Comparison of ENCODE assay signal across 8 cellular contexts in genomic region chr19:54189020-54189667, GRCh38. TPM values are rescaled to one million over a fixed set of nuclear protein-coding genes. Genes with fewer than 3 reads are reported as not detected.
A peak's percentile ranks its signal among the peaks of the same experiment; 100 is the strongest.
DNase-seq lines count a peak whose midpoint lies in the region; ATAC-seq, FAIRE-seq and TF ChIP-seq lines count a peak whose summit lies in the region.

MBOAT7 (minus strand) TSS chr19:54189580; CDS start chr19:54188508, 1,072 bp downstream.

- TF ChIP-seq CTCF in WTC11 (IDR thresholded peaks at IDR 0.05), result no peak

- no peaks in the 10 kb centered on the region for H3K9me3 Mint-ChIP-seq in WTC11

- peak; percentile 88 for DNase-seq in COR-L47 (lab: John Stamatoyannopoulos, UW)
- DNase-seq in GM19238 (ENCODE audit: insufficient read length, low spot score), result peak; percentile 82
- DNase-seq in WTC11 (ENCODE audit: low spot score), result no peak
- no peak for DNase-seq in frontal cortex (ENCODE audit: low spot score in 2 of 2)
- DNase-seq in posterior vena cava (ENCODE audit: low spot score), result no peak
- DNase-seq in epidermal melanocyte (ENCODE audit: insufficient read length, low spot score), result no peak
- no peak for DNase-seq in CD1c-positive myeloid dendritic cell (ENCODE audit: extremely low spot score)

- H3K36me3 Mint-ChIP-seq in WTC11, result peaks cover 38% of the 10 kb centered on the region

- H3K27me3 Mint-ChIP-seq in WTC11 (ENCODE audit: low read depth), result peaks cover 3% of the 10 kb centered on the region; the same call in 1 of the 2 replicates

- CTCF ChIA-PET in WTC11 (lab: Charles Lee), result interaction anchor here (0.6 to 4.2 kb wide), 25 partner anchors 10 to 396 kb away, joined by 3 to 84 read pairs (median 4); partner anchors contain the start of genes CNOT3, LENG1, TMC4 and TTYH1

- H3K27ac Mint-ChIP-seq in WTC11, result peak within 1 kb of the TSS; percentile 100

- ATAC-seq in HG03196 (IDR thresholded peaks at IDR 0.05; ENCODE audit: unreplicated experiment) (peak; percentile 13), WTC11 (peak; percentile 2)

- intact Hi-C loops in posterior vena cava (cut with DNase I), result no loop called here

- FAIRE-seq in frontal cortex (lab: Jason Lieb, UNC), result no peak

- H3K4me3 Mint-ChIP-seq in WTC11, result peak within 1 kb of the TSS; percentile 85

- POLR2A ChIA-PET in WTC11 (lab: Charles Lee), result interaction anchor here (0.5 to 4.3 kb wide), 15 partner anchors 9 to 128 kb away, joined by 3 to 25 read pairs (median 5); partner anchors contain the start of genes RPS9 and TMC4

- peaks cover 35% of the 10 kb centered on the region for H3K4me1 Mint-ChIP-seq in WTC11

TF ChIP-seq in WTC11, 78 proteins besides CTCF, POLR2A, EP300 and RAD21:
- TF ChIP-seq ZNF121 (CRISPR knock-in tag; IDR thresholded peaks at IDR 0.05) (no peak), CREM (CRISPR knock-in tag; IDR thresholded peaks at IDR 0.05) (0 out of 2 replicates have a peak, but pooled peaks have one; percentile 53), GABPB1 (CRISPR knock-in tag; IDR thresholded peaks at IDR 0.05) (0 out of 2 replicates have a peak, but pooled peaks have one; percentile 23), EMX1 (CRISPR knock-in tag; IDR thresholded peaks at IDR 0.05) (no peak), MYBL2 (CRISPR knock-in tag; IDR thresholded peaks at IDR 0.05) (peak; percentile 54; the same call in 1 of the 2 replicates), ZNF232 (CRISPR knock-in tag; IDR thresholded peaks at IDR 0.05) (0 out of 2 replicates have a peak, but pooled peaks have one; percentile 42), SP1 (CRISPR knock-in tag; conservative IDR thresholded peaks at IDR 0.05) (0 out of 2 replicates have a peak, but pooled peaks have one; percentile 29), ZNF138 (CRISPR knock-in tag; conservative IDR thresholded peaks at IDR 0.05) (no peak), ETV6 (CRISPR knock-in tag; IDR thresholded peaks at IDR 0.05) (peak; percentile 88; the same call in 1 of the 2 replicates), NR2C2 (CRISPR knock-in tag; IDR thresholded peaks at IDR 0.05) (no peak), ZNF219 (CRISPR knock-in tag; IDR thresholded peaks at IDR 0.05; ENCODE audit: borderline replicate concordance) (no peak), ATF1 (CRISPR knock-in tag; IDR thresholded peaks at IDR 0.05) (no peak), HMGA2 (CRISPR knock-in tag; IDR thresholded peaks at IDR 0.05) (no peak), ZNF396 (CRISPR knock-in tag; IDR thresholded peaks at IDR 0.05; ENCODE audit: borderline replicate concordance) (no peak), ARID4B (CRISPR knock-in tag; IDR thresholded peaks at IDR 0.05; ENCODE audit: borderline replicate concordance) (0 out of 2 replicates have a peak, but pooled peaks have one; percentile 64), ZNF263 (CRISPR knock-in tag; IDR thresholded peaks at IDR 0.05; ENCODE audit: low read depth) (no peak), NFYB (CRISPR knock-in tag; conservative IDR thresholded peaks at IDR 0.05; ENCODE audit: low read depth) (no peak)
- TF ChIP-seq, protein P1, sequence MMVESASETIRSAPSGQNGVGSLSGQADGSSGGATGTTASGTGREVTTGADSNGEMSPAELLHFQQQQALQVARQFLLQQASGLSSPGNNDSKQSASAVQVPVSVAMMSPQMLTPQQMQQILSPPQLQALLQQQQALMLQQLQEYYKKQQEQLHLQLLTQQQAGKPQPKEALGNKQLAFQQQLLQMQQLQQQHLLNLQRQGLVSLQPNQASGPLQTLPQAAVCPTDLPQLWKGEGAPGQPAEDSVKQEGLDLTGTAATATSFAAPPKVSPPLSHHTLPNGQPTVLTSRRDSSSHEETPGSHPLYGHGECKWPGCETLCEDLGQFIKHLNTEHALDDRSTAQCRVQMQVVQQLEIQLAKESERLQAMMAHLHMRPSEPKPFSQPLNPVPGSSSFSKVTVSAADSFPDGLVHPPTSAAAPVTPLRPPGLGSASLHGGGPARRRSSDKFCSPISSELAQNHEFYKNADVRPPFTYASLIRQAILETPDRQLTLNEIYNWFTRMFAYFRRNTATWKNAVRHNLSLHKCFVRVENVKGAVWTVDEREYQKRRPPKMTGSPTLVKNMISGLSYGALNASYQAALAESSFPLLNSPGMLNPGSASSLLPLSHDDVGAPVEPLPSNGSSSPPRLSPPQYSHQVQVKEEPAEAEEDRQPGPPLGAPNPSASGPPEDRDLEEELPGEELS (CRISPR knock-in tag; IDR thresholded peaks at IDR 0.05), result peak; percentile 71
- TF ChIP-seq, protein P2, sequence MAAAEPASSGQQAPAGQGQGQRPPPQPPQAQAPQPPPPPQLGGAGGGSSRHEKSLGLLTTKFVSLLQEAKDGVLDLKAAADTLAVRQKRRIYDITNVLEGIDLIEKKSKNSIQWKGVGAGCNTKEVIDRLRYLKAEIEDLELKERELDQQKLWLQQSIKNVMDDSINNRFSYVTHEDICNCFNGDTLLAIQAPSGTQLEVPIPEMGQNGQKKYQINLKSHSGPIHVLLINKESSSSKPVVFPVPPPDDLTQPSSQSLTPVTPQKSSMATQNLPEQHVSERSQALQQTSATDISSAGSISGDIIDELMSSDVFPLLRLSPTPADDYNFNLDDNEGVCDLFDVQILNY (CRISPR knock-in tag; IDR thresholded peaks at IDR 0.05), result peak; percentile 76
- TF ChIP-seq, protein P3, sequence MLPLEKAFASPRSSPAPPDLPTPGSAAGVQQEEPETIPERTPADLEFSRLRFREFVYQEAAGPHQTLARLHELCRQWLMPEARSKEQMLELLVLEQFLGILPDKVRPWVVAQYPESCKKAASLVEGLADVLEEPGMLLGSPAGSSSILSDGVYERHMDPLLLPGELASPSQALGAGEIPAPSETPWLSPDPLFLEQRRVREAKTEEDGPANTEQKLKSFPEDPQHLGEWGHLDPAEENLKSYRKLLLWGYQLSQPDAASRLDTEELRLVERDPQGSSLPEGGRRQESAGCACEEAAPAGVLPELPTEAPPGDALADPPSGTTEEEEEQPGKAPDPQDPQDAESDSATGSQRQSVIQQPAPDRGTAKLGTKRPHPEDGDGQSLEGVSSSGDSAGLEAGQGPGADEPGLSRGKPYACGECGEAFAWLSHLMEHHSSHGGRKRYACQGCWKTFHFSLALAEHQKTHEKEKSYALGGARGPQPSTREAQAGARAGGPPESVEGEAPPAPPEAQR (CRISPR knock-in tag; IDR thresholded peaks at IDR 0.05), result no peak
- TF ChIP-seq, protein P4, sequence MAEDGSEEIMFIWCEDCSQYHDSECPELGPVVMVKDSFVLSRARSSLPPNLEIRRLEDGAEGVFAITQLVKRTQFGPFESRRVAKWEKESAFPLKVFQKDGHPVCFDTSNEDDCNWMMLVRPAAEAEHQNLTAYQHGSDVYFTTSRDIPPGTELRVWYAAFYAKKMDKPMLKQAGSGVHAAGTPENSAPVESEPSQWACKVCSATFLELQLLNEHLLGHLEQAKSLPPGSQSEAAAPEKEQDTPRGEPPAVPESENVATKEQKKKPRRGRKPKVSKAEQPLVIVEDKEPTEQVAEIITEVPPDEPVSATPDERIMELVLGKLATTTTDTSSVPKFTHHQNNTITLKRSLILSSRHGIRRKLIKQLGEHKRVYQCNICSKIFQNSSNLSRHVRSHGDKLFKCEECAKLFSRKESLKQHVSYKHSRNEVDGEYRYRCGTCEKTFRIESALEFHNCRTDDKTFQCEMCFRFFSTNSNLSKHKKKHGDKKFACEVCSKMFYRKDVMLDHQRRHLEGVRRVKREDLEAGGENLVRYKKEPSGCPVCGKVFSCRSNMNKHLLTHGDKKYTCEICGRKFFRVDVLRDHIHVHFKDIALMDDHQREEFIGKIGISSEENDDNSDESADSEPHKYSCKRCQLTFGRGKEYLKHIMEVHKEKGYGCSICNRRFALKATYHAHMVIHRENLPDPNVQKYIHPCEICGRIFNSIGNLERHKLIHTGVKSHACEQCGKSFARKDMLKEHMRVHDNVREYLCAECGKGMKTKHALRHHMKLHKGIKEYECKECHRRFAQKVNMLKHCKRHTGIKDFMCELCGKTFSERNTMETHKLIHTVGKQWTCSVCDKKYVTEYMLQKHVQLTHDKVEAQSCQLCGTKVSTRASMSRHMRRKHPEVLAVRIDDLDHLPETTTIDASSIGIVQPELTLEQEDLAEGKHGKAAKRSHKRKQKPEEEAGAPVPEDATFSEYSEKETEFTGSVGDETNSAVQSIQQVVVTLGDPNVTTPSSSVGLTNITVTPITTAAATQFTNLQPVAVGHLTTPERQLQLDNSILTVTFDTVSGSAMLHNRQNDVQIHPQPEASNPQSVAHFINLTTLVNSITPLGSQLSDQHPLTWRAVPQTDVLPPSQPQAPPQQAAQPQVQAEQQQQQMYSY (CRISPR knock-in tag; IDR thresholded peaks at IDR 0.05), result peak; percentile 93

RNA-seq across cellular contexts. Expression of gene MBOAT7, which starts in this region (rescaled TPM):
- 109 to 126 TPM (median 113 TPM) in 3 replicates for total RNA-seq in WTC11 (2021)
- total RNA-seq in frontal cortex, result 18.3 TPM
- total RNA-seq in posterior vena cava, result 10 to 100 TPM; 29.0 to 38.6 TPM

Comparison
In these comparisons a context has a peak if more than half of its experiments do, and no peak if none do; other contexts are left out.
1. DNase-seq: peak in COR-L47 (single experiment) and GM19238 (single experiment); none in WTC11 (single experiment), frontal cortex (0 of 2), posterior vena cava (single experiment), epidermal melanocyte (single experiment) and CD1c-positive myeloid dendritic cell (single experiment).